Comparison of ENCODE assay signal across 1 cellular context in the genomic region with DNA sequence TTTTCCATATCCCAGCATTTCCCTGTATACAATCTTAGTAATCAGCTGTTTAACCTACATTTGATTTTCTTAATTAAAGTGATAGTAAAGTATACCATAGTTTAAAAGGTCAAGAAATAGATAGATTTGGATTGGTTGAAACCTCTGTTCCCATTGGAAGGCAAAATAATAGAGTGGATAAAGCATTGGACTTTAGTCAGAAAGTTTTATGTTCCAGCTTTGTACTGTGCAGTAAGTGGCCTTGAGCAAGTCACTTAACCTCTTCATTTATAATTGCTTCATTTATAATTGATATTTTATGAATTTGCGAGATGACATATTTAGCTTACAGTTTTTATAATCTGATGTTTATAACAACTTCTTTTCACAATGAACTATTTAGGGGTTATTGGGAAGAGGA.
TF ChIP-seq lines count a peak whose summit lies in the region.

No MANE protein-coding gene starts in this region.

TF ChIP-seq in A549, 52 proteins besides CTCF, POLR2A, EP300 and RAD21 (continued from another document):
- TF ChIP-seq, protein P1, sequence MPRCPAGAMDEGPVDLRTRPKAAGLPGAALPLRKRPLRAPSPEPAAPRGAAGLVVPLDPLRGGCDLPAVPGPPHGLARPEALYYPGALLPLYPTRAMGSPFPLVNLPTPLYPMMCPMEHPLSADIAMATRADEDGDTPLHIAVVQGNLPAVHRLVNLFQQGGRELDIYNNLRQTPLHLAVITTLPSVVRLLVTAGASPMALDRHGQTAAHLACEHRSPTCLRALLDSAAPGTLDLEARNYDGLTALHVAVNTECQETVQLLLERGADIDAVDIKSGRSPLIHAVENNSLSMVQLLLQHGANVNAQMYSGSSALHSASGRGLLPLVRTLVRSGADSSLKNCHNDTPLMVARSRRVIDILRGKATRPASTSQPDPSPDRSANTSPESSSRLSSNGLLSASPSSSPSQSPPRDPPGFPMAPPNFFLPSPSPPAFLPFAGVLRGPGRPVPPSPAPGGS (IDR thresholded peaks at IDR 0.05) = no peak
- TF ChIP-seq HOXB5 (CRISPR knock-in tag; IDR thresholded peaks at IDR 0.05) = no peak
- TF ChIP-seq SMC3 (IDR thresholded peaks at IDR 0.05) = no peak
